Comparison of ENCODE assay signal across 2 cellular contexts in the genomic region with DNA sequence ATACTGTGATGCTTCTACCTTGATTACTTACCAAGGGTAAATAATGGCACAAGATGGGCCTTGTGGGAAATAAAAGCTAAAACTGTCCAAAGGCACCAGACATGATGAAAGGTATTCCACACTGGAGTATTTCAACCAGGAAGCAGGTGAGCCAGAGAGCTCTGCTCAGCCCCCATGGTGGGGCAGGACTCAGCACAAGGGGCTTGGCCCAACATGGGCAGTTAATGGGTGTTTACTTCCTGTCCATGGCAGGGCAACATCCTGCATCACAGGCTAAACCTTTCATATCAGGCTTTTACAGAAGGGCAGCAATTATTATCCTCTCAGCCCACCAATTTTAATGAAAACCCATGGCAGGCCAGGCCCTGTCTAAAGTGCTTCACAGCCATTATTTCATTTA.
TF ChIP-seq lines count a peak whose summit lies in the region.

No MANE protein-coding gene starts in this region.

TF ChIP-seq in A549, 52 proteins besides CTCF, POLR2A, EP300 and RAD21 (continued from another document):
- no peak for TF ChIP-seq MAFK (IDR thresholded peaks at IDR 0.05; ENCODE audit: partially characterized antibody)
- no peak for TF ChIP-seq RFX5 (IDR thresholded peaks at IDR 0.05)
- TF ChIP-seq, protein P1, sequence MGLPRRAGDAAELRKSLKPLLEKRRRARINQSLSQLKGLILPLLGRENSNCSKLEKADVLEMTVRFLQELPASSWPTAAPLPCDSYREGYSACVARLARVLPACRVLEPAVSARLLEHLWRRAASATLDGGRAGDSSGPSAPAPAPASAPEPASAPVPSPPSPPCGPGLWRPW (IDR thresholded peaks at IDR 0.05), result no peak
- TF ChIP-seq CBX2 (IDR thresholded peaks at IDR 0.05; ENCODE audit: borderline replicate concordance, low read depth), result no peak
- TF ChIP-seq ZFP36 (IDR thresholded peaks at IDR 0.05; ENCODE audit: borderline replicate concordance, partially characterized antibody), result no peak
- no peak for TF ChIP-seq USF2 (IDR thresholded peaks at IDR 0.05)
- TF ChIP-seq TFCP2L1 (CRISPR knock-in tag; IDR thresholded peaks at IDR 0.05), result no peak
- TF ChIP-seq ZC3H11A (IDR thresholded peaks at IDR 0.05), result no peak
- no peak for TF ChIP-seq CHD4 (IDR thresholded peaks at IDR 0.05; ENCODE audit: borderline replicate concordance)
- TF ChIP-seq ZNF302 (CRISPR knock-in tag; IDR thresholded peaks at IDR 0.05), result no peak
- no peak for TF ChIP-seq HOXB13 (CRISPR knock-in tag; IDR thresholded peaks at IDR 0.05; ENCODE audit: low read depth)
- TF ChIP-seq HMGXB4 (CRISPR knock-in tag; IDR thresholded peaks at IDR 0.05; ENCODE audit: borderline replicate concordance), result no peak
- no peak for TF ChIP-seq CEBPB (IDR thresholded peaks at IDR 0.05)
- no peak for TF ChIP-seq HOXA7 (CRISPR knock-in tag; IDR thresholded peaks at IDR 0.05)
- no peak for TF ChIP-seq HOXB5 (CRISPR knock-in tag; IDR thresholded peaks at IDR 0.05)
- no peak for TF ChIP-seq MAZ (IDR thresholded peaks at IDR 0.05; ENCODE audit: borderline replicate concordance, low read depth, low read length)
TF ChIP-seq in A549: peak in this region for 0.

TF ChIP-seq in GM23338, 12 proteins besides CTCF, POLR2A, EP300 and RAD21:
- TF ChIP-seq REST (IDR thresholded peaks at IDR 0.05; ENCODE audit: unreplicated experiment) (no peak), CREB1 (CRISPR knock-in tag; IDR thresholded peaks at IDR 0.05; ENCODE audit: low read depth) (no peak), EZH2 (IDR thresholded peaks at IDR 0.05; ENCODE audit: low read depth, unreplicated experiment) (no peak), ZNF331 (CRISPR knock-in tag; IDR thresholded peaks at IDR 0.05; ENCODE audit: low read depth) (no peak), POLR2AphosphoS5 (IDR thresholded peaks at IDR 0.05; ENCODE audit: low read depth) (no peak), STAT1 (IDR thresholded peaks at IDR 0.05; ENCODE audit: unreplicated experiment) (no peak)
- TF ChIP-seq, protein P2, sequence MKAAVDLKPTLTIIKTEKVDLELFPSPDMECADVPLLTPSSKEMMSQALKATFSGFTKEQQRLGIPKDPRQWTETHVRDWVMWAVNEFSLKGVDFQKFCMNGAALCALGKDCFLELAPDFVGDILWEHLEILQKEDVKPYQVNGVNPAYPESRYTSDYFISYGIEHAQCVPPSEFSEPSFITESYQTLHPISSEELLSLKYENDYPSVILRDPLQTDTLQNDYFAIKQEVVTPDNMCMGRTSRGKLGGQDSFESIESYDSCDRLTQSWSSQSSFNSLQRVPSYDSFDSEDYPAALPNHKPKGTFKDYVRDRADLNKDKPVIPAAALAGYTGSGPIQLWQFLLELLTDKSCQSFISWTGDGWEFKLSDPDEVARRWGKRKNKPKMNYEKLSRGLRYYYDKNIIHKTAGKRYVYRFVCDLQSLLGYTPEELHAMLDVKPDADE (IDR thresholded peaks at IDR 0.05), result no peak
- TF ChIP-seq, protein P3, sequence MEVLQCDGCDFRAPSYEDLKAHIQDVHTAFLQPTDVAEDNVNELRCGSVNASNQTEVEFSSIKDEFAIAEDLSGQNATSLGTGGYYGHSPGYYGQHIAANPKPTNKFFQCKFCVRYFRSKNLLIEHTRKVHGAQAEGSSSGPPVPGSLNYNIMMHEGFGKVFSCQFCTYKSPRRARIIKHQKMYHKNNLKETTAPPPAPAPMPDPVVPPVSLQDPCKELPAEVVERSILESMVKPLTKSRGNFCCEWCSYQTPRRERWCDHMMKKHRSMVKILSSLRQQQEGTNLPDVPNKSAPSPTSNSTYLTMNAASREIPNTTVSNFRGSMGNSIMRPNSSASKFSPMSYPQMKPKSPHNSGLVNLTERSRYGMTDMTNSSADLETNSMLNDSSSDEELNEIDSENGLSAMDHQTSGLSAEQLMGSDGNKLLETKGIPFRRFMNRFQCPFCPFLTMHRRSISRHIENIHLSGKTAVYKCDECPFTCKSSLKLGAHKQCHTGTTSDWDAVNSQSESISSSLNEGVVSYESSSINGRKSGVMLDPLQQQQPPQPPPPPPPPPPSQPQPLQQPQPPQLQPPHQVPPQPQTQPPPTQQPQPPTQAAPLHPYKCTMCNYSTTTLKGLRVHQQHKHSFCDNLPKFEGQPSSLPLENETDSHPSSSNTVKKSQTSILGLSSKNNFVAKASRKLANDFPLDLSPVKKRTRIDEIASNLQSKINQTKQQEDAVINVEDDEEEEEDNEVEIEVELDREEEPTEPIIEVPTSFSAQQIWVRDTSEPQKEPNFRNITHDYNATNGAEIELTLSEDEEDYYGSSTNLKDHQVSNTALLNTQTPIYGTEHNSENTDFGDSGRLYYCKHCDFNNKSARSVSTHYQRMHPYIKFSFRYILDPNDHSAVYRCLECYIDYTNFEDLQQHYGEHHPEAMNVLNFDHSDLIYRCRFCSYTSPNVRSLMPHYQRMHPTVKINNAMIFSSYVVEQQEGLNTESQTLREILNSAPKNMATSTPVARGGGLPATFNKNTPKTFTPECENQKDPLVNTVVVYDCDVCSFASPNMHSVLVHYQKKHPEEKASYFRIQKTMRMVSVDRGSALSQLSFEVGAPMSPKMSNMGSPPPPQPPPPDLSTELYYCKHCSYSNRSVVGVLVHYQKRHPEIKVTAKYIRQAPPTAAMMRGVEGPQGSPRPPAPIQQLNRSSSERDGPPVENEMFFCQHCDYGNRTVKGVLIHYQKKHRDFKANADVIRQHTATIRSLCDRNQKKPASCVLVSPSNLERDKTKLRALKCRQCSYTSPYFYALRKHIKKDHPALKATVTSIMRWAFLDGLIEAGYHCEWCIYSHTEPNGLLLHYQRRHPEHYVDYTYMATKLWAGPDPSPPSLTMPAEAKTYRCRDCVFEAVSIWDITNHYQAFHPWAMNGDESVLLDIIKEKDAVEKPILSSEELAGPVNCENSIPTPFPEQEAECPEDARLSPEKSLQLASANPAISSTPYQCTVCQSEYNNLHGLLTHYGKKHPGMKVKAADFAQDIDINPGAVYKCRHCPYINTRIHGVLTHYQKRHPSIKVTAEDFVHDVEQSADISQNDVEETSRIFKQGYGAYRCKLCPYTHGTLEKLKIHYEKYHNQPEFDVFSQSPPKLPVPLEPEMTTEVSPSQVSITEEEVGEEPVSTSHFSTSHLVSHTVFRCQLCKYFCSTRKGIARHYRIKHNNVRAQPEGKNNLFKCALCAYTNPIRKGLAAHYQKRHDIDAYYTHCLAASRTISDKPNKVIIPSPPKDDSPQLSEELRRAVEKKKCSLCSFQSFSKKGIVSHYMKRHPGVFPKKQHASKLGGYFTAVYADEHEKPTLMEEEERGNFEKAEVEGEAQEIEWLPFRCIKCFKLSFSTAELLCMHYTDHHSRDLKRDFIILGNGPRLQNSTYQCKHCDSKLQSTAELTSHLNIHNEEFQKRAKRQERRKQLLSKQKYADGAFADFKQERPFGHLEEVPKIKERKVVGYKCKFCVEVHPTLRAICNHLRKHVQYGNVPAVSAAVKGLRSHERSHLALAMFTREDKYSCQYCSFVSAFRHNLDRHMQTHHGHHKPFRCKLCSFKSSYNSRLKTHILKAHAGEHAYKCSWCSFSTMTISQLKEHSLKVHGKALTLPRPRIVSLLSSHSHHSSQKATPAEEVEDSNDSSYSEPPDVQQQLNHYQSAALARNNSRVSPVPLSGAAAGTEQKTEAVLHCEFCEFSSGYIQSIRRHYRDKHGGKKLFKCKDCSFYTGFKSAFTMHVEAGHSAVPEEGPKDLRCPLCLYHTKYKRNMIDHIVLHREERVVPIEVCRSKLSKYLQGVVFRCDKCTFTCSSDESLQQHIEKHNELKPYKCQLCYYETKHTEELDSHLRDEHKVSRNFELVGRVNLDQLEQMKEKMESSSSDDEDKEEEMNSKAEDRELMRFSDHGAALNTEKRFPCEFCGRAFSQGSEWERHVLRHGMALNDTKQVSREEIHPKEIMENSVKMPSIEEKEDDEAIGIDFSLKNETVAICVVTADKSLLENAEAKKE (CRISPR knock-in tag; IDR thresholded peaks at IDR 0.05), result no peak
